Comparison of ENCODE assay signal across 1 cellular context in genomic region chr11:61841636-61842332, GRCh38.
TF ChIP-seq lines count a peak whose summit lies in the region.

No MANE protein-coding gene starts in this region.

TF ChIP-seq in SK-N-SH treated with all-trans-retinoic acid at 6 μM for 48 hours, 23 proteins besides CTCF, POLR2A, EP300 and RAD21 (continued from another document):
- no peak for TF ChIP-seq PPARA (CRISPR knock-in tag; IDR thresholded peaks at IDR 0.05; ENCODE audit: borderline replicate concordance)
- TF ChIP-seq CSDC2 (CRISPR knock-in tag; IDR thresholded peaks at IDR 0.05) = no peak
